Comparison of ENCODE assay signal across 8 cellular contexts in the genomic region with DNA sequence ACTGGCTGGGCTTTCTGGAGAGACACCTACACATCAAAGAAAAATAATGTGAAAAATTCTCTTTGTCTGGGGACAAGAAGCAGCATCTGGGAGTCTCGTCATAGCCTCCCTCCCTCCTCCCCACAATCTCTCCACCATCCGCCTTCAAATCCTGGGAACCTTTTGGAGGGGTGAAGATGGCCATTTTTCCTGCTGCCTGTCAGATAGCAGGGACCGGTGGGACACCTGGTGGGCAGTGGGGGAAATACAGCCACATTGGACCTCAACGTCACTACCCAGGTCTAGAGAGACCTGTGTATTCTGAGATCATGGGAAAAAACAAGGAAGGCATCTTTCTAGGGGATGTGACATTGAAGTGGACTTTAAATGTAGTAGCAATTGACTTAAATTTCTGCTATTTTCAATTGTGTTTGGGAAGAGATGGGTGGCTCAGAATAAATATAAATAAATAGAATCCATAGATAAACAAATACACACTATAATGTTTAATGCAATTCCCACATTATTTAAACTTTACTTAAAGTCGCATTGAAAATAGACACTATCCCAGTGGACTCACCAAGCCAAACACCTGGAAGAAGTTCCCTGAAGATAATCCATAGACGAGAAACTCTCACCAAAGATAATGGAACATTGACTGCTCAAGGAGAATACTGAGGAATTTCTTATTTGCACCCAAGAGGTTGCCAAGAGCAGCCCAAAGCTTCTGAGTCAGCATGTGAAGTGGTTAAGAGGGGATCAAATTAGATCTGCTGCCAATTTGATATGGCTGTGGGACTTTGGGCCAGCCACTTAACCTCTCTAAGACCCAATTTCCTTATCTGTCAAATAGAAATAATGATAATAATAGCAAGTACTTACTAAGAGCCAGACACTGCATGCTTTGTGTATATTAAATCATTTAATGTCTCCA.
DNase-seq lines count a peak whose midpoint lies in the region; ATAC-seq and TF ChIP-seq lines count a peak whose summit lies in the region.

No MANE protein-coding gene starts in this region.

- H3K4me3 ChIP-seq in cardiac muscle cell (no peak overlapping the region), psoas muscle (no peak overlapping the region)

- H3K27ac Mint-ChIP-seq in activated T-helper 1 cell treated with anti-CD3 and anti-CD28 coated beads, Interleukin-12 subunit alpha, Interleukin-12 subunit beta, Interleukin-2, Interleukin-4 antibody, amounts not matched to agents 30 ng/mL and 10 ng/mL and 1 ng/mL, durations not matched to agents 14 hours and 24 hours and 36 hours: no peak overlapping the region

- H3K36me3 ChIP-seq in cardiac muscle cell (no peaks in the 10 kb centered on the region), psoas muscle (ENCODE audit: insufficient read depth in 1 of 2, low read depth in 1 of 2) (no peaks in the 10 kb centered on the region)

- peaks cover 3% of the 10 kb centered on the region for H3K9me3 Mint-ChIP-seq in activated T-helper 1 cell treated with anti-CD3 and anti-CD28 coated beads, Interleukin-12 subunit alpha, Interleukin-12 subunit beta, Interleukin-2, Interleukin-4 antibody, amounts not matched to agents 30 ng/mL and 10 ng/mL and 1 ng/mL, durations not matched to agents 14 hours and 24 hours and 36 hours

- DNase-seq in D341Med (ENCODE audit: low spot score): peak; percentile 57
- peak; percentile 2 for DNase-seq in NCI-H526 treated with DMSO at 0.1 percent for 48 hours (lab: John Stamatoyannopoulos, UW)
- peak; percentile 5 for DNase-seq in activated T-helper 1 cell treated with anti-CD3 and anti-CD28 coated beads, Interleukin-12 subunit alpha, Interleukin-12 subunit beta, Interleukin-2, Interleukin-4 antibody, amounts not matched to agents 30 ng/mL and 10 ng/mL and 1 ng/mL, durations not matched to agents 14 hours and 24 hours and 36 hours (ENCODE audit: low spot score)
- DNase-seq in cardiac muscle cell (ENCODE audit: low read depth in 1 of 2, low spot score in 1 of 2): peak; percentile 80 to 82
- peak; percentile 61 to 71 for DNase-seq in psoas muscle

- ATAC-seq in GM19328 (IDR thresholded peaks at IDR 0.05; ENCODE audit: unreplicated experiment): peak; percentile 73
- ATAC-seq in HG03442 (IDR thresholded peaks at IDR 0.05; ENCODE audit: unreplicated experiment): peak; percentile 85
- ATAC-seq in psoas muscle: no peak
- no peak for ATAC-seq in GM18858 (IDR thresholded peaks at IDR 0.05; ENCODE audit: unreplicated experiment)

- TF ChIP-seq CTCF in cardiac muscle cell (IDR thresholded peaks at IDR 0.05; ENCODE audit: low read depth, low read length) (peak; percentile 93), psoas muscle (IDR thresholded peaks at IDR 0.05) (peak; percentile 47)

- H3K4me3 Mint-ChIP-seq in activated T-helper 1 cell treated with anti-CD3 and anti-CD28 coated beads, Interleukin-12 subunit alpha, Interleukin-12 subunit beta, Interleukin-2, Interleukin-4 antibody, amounts not matched to agents 30 ng/mL and 10 ng/mL and 1 ng/mL, durations not matched to agents 14 hours and 24 hours and 36 hours: no peak overlapping the region

- peaks cover 14% of the 10 kb centered on the region for H3K27me3 Mint-ChIP-seq in activated T-helper 1 cell treated with anti-CD3 and anti-CD28 coated beads, Interleukin-12 subunit alpha, Interleukin-12 subunit beta, Interleukin-2, Interleukin-4 antibody, amounts not matched to agents 30 ng/mL and 10 ng/mL and 1 ng/mL, durations not matched to agents 14 hours and 24 hours and 36 hours (ENCODE audit: insufficient read depth)

- H3K9me3 ChIP-seq in cardiac muscle cell (ENCODE audit: low read depth) (no peaks in the 10 kb centered on the region), psoas muscle (no peaks in the 10 kb centered on the region)

- H3K4me1 ChIP-seq in cardiac muscle cell (ENCODE audit: low read depth): no peaks in the 10 kb centered on the region
- H3K4me1 ChIP-seq in psoas muscle: no peaks in the 10 kb centered on the region

- H3K27me3 ChIP-seq in cardiac muscle cell (no peaks in the 10 kb centered on the region), psoas muscle (ENCODE audit: insufficient read depth in 3 of 3, low read length in 2 of 3) (peaks cover 0 to 2% (median 0%) of the 10 kb centered on the region in 3 donors)

- no peaks in the 10 kb centered on the region for H3K36me3 Mint-ChIP-seq in activated T-helper 1 cell treated with anti-CD3 and anti-CD28 coated beads, Interleukin-12 subunit alpha, Interleukin-12 subunit beta, Interleukin-2, Interleukin-4 antibody, amounts not matched to agents 30 ng/mL and 10 ng/mL and 1 ng/mL, durations not matched to agents 14 hours and 24 hours and 36 hours (ENCODE audit: low read depth)

- WGBS in psoas muscle, 3 donors: 30 to 33% (median 32%) methylated on average over 6 of the region's 6 CpGs

- intact Hi-C loops in activated T-helper 1 cell treated with anti-CD3 and anti-CD28 coated beads, Interleukin-12 subunit alpha, Interleukin-12 subunit beta, Interleukin-2, Interleukin-4 antibody, amounts not matched to agents 30 ng/mL and 10 ng/mL and 1 ng/mL, durations not matched to agents 14 hours and 24 hours and 36 hours (cut with micrococcal nuclease): no loop called here
- intact Hi-C loops in psoas muscle (cut with DNase I): no loop called here

- H3K4me1 Mint-ChIP-seq in activated T-helper 1 cell treated with anti-CD3 and anti-CD28 coated beads, Interleukin-12 subunit alpha, Interleukin-12 subunit beta, Interleukin-2, Interleukin-4 antibody, amounts not matched to agents 30 ng/mL and 10 ng/mL and 1 ng/mL, durations not matched to agents 14 hours and 24 hours and 36 hours (ENCODE audit: low read depth): no peaks in the 10 kb centered on the region

- H3K27ac ChIP-seq in cardiac muscle cell (no peak overlapping the region), psoas muscle (no peak overlapping the region)

Comparison
In these comparisons a context has a peak if more than half of its experiments do, and no peak if none do; other contexts are left out.
1. DNase-seq: peak in every context shown above with its lines; median percentile 81 in cardiac muscle cell; 66 in psoas muscle; 57 in D341Med; 5 in activated T-helper 1 cell treated with anti-CD3 and anti-CD28 coated beads, Interleukin-12 subunit alpha, Interleukin-12 subunit beta, Interleukin-2, Interleukin-4 antibody, amounts not matched to agents 30 ng/mL and 10 ng/mL and 1 ng/mL, durations not matched to agents 14 hours and 24 hours and 36 hours; 2 in NCI-H526 treated with DMSO at 0.1 percent for 48 hours.
2. ATAC-seq: peak in GM19328 (single experiment) and HG03442 (single experiment); none in psoas muscle (0 of 4) and GM18858 (single experiment).